Comparison of ENCODE assay signal across 1 cellular context in genomic region chr9:137670391-137671195, GRCh38.
TF ChIP-seq lines count a peak whose summit lies in the region.

No MANE protein-coding gene starts in this region.

TF ChIP-seq in HepG2, 621 proteins besides CTCF, POLR2A, EP300 and RAD21 (continued from another document and continues in another):
- TF ChIP-seq CREBL2 (CRISPR knock-in tag; IDR thresholded peaks at IDR 0.05; ENCODE audit: borderline replicate concordance) (no peak), ZNF616 (CRISPR knock-in tag; IDR thresholded peaks at IDR 0.05; ENCODE audit: low read depth) (no peak; the same call in 1 of the 2 replicates), ZBTB21 (CRISPR knock-in tag; IDR thresholded peaks at IDR 0.05) (no peak), CEBPZ (IDR thresholded peaks at IDR 0.05; ENCODE audit: low read length) (no peak), ZFP82 (CRISPR knock-in tag; IDR thresholded peaks at IDR 0.05; ENCODE audit: borderline replicate concordance) (no peak), SIX4 (CRISPR knock-in tag; IDR thresholded peaks at IDR 0.05) (0 out of 2 replicates have a peak, but pooled peaks have one; percentile 20), CAMTA2 (CRISPR knock-in tag; IDR thresholded peaks at IDR 0.05; ENCODE audit: borderline replicate concordance) (no peak), HMGXB4 (CRISPR knock-in tag; IDR thresholded peaks at IDR 0.05; ENCODE audit: borderline replicate concordance in 1 of 2, low read depth in 1 of 2) (0 out of 4 replicates have a peak, but pooled peaks have one; percentile 32 to 48), TRIM24 (CRISPR knock-in tag; IDR thresholded peaks at IDR 0.05) (no peak), FOXO1 (CRISPR knock-in tag; IDR thresholded peaks at IDR 0.05) (peak; percentile 48; the same call in 1 of the 2 replicates), SRSF9 (IDR thresholded peaks at IDR 0.05; ENCODE audit: borderline replicate concordance, insufficient read depth, low read depth, low read length, poor library complexity, severe bottlenecking) (no peak), CC2D1A (CRISPR knock-in tag; IDR thresholded peaks at IDR 0.05) (no peak), ZSCAN9 (CRISPR knock-in tag; IDR thresholded peaks at IDR 0.05; ENCODE audit: borderline replicate concordance) (0 out of 2 replicates have a peak, but pooled peaks have one; percentile 59), RFXAP (CRISPR knock-in tag; IDR thresholded peaks at IDR 0.05; ENCODE audit: borderline replicate concordance) (0 out of 2 replicates have a peak, but pooled peaks have one; percentile 42), PITX1 (CRISPR knock-in tag; IDR thresholded peaks at IDR 0.05) (peak; percentile 57), NFE2 (CRISPR knock-in tag; IDR thresholded peaks at IDR 0.05) (no peak), PBX3 (CRISPR knock-in tag; IDR thresholded peaks at IDR 0.05; ENCODE audit: borderline replicate concordance) (0 out of 2 replicates have a peak, but pooled peaks have one; percentile 41), ZHX2 (IDR thresholded peaks at IDR 0.05; ENCODE audit: low read depth) (no peak), ZHX2 (CRISPR knock-in tag; IDR thresholded peaks at IDR 0.05; ENCODE audit: borderline replicate concordance) (no peak), ZIK1 (CRISPR knock-in tag; IDR thresholded peaks at IDR 0.05; ENCODE audit: borderline replicate concordance, low read depth) (no peak), ZNF260 (CRISPR knock-in tag; IDR thresholded peaks at IDR 0.05; ENCODE audit: borderline replicate concordance, low read depth) (no peak), ZNF44 (CRISPR knock-in tag; IDR thresholded peaks at IDR 0.05) (no peak), ZNF547 (CRISPR knock-in tag; IDR thresholded peaks at IDR 0.05) (no peak), PAXIP1 (CRISPR knock-in tag; conservative IDR thresholded peaks at IDR 0.05) (peak; percentile 80), SUZ12 (IDR thresholded peaks at IDR 0.05; ENCODE audit: low read depth, low read length) (no peak), GATAD1 (CRISPR knock-in tag; IDR thresholded peaks at IDR 0.05) (peak; percentile 44; the same call in 1 of the 2 replicates), FOXP1 (IDR thresholded peaks at IDR 0.05) (no peak), FOXP1 (CRISPR knock-in tag; IDR thresholded peaks at IDR 0.05) (no peak; the same call in 1 of the 2 replicates), ADNP (CRISPR knock-in tag; IDR thresholded peaks at IDR 0.05) (no peak), PHF5A (CRISPR knock-in tag; IDR thresholded peaks at IDR 0.05; ENCODE audit: low read depth, unreplicated experiment) (no peak), ONECUT2 (CRISPR knock-in tag; IDR thresholded peaks at IDR 0.05) (no peak), TOPORS (CRISPR knock-in tag; IDR thresholded peaks at IDR 0.05) (no peak), GATA4 (IDR thresholded peaks at IDR 0.05; ENCODE audit: borderline replicate concordance, low read depth) (0 out of 2 replicates have a peak, but pooled peaks have one; percentile 29), DMAP1 (CRISPR knock-in tag; IDR thresholded peaks at IDR 0.05) (peak; percentile 85), RFX1 (IDR thresholded peaks at IDR 0.05) (no peak), AKAP8 (CRISPR knock-in tag; IDR thresholded peaks at IDR 0.05) (0 out of 2 replicates have a peak, but pooled peaks have one; percentile 56), TOE1 (CRISPR knock-in tag; IDR thresholded peaks at IDR 0.05) (no peak), SAFB2 (CRISPR knock-in tag; IDR thresholded peaks at IDR 0.05; ENCODE audit: borderline replicate concordance, low read depth) (0 out of 2 replicates have a peak, but pooled peaks have one; percentile 58), BCLAF1 (IDR thresholded peaks at IDR 0.05) (no peak), ZNF557 (CRISPR knock-in tag; IDR thresholded peaks at IDR 0.05) (no peak; the same call in 1 of the 2 replicates), ARHGAP35 (CRISPR knock-in tag; IDR thresholded peaks at IDR 0.05; ENCODE audit: borderline replicate concordance) (no peak; the same call in 1 of the 2 replicates), NFRKB (IDR thresholded peaks at IDR 0.05) (no peak), SP5 (CRISPR knock-in tag; IDR thresholded peaks at IDR 0.05; ENCODE audit: borderline replicate concordance, low read depth) (peak; percentile 48; the same call in 1 of the 2 replicates), THAP7 (CRISPR knock-in tag; IDR thresholded peaks at IDR 0.05) (0 out of 2 replicates have a peak, but pooled peaks have one; percentile 16), NFYC (CRISPR knock-in tag; IDR thresholded peaks at IDR 0.05) (no peak), ZNF567 (CRISPR knock-in tag; IDR thresholded peaks at IDR 0.05; ENCODE audit: borderline replicate concordance) (peak; percentile 70; the same call in 1 of the 2 replicates)
